Comparison of ENCODE assay signal across 19 cellular contexts in genomic region chr15:96463376-96463775, GRCh38.
"Had no signal": no experiment of that assay in that cellular context is flagged by ENCODE, and none has a peak within 500 bp of the region (broad histone marks: within the 10 kb centered on the region; RNA-seq: fewer than 3 reads in every experiment).

No MANE protein-coding gene starts in this region.

- ATAC-seq: HepG2, SK-N-SH treated with all-trans-retinoic acid at 6 μM for 48 hours had no signal

- DNase-seq: Karpas-422, KG1, MM.1S, NCI-H1092 treated with DMSO at 0.1 percent for 48 hours, NCI-H1436 treated with DMSO at 0.1 percent for 48 hours, NCI-H1694, NCI-H187 treated with DMSO at 0.1 percent for 48 hours, NCI-H2081, NCI-H2107, NCI-H2227 treated with DMSO at 0.1 percent for 48 hours, NCI-H446, NCI-H510A, NCI-H524 treated with DMSO at 0.1 percent for 48 hours, NCI-H69, NCI-H774, SHP77, T-helper 1 cell had no signal
